Comparison of ENCODE assay signal across 32 cellular contexts in genomic region chr9:130232899-130233586, GRCh38. TPM values are rescaled to one million over a fixed set of nuclear protein-coding genes. Genes with fewer than 3 reads are reported as not detected.
DNase-seq lines count a peak whose midpoint lies in the region; ATAC-seq and TF ChIP-seq lines count a peak whose summit lies in the region.
"Had no signal": no experiment of that assay in that cellular context is flagged by ENCODE, and none has a peak within 500 bp of the region (broad histone marks: within the 10 kb centered on the region; RNA-seq: fewer than 3 reads in every experiment).

No MANE protein-coding gene starts in this region.

- ATAC-seq in GM21529 (IDR thresholded peaks at IDR 0.05; ENCODE audit: unreplicated experiment), result no peak
- ATAC-seq in CD8-positive, alpha-beta T cell, result no peak
- ATAC-seq: A549, GM12878, left cardiac atrium, Panc1, pancreas had no signal

- no peak overlapping the region for H2AFZ ChIP-seq in osteoblast (ENCODE audit: low read length)

- DNase-seq in G401 (ENCODE audit: low spot score) (peak; percentile 61), WERI-Rb-1 (peak; percentile 63), dorsolateral prefrontal cortex (peak in 1 of 10 donors; percentile 39), osteoblast (ENCODE audit: insufficient read length, low spot score, missing footprints) (peak; percentile 52), putamen (ENCODE audit: low spot score) (no peak)
- no peak for DNase-seq in stimulated activated CD4-positive, alpha-beta T cell treated with anti-CD3 and anti-CD28 coated beads, Interleukin-1b, Interleukin-23, amount 100 ng/mL, for 48 hours
- no peak for DNase-seq in CD8-positive, alpha-beta T cell
- DNase-seq: activated CD4-positive, alpha-beta T cell treated with anti-CD3 and anti-CD28 coated beads, Interleukin-2, amount 10 ng/mL, durations not matched to agents 24 days and 14 days; activated gamma-delta T cell; activated naive CD8-positive, alpha-beta T cell treated with anti-CD3 and anti-CD28 coated beads for 36 hours; activated T-cell treated with anti-CD3 and anti-CD28 coated beads, Interleukin-2, amount 50 U/mL, for 1 hour; AML-193; CD4-positive, alpha-beta T cell; cerebellar nuclear complex; EL; hippocampal formation; IMR-90; left cardiac atrium; NCI-H1436 treated with DMSO at 0.1 percent for 48 hours; NCI-H2081 treated with DMSO at 0.1 percent for 48 hours; NCI-H345; SHP77 treated with DMSO at 0.1 percent for 48 hours; stimulated activated CD8-positive, alpha-beta memory T cell treated with anti-CD3 and anti-CD28 coated beads, Interleukin-4, amount 100 ng/mL, for 48 hours had no signal

- H3K36me3 ChIP-seq in WERI-Rb-1, result peaks cover 89% of the 10 kb centered on the region
- peaks cover 22% of the 10 kb centered on the region for H3K36me3 ChIP-seq in osteoblast (ENCODE audit: insufficient read depth, low read length)
- H3K36me3 ChIP-seq in CD8-positive, alpha-beta T cell (ENCODE audit: insufficient read depth, low read length), result no peaks in the 10 kb centered on the region
- H3K36me3 ChIP-seq: pancreas, right atrium auricular region had no signal

- no peaks in the 10 kb centered on the region for H3K27me3 Mint-ChIP-seq in CD8-positive, alpha-beta T cell (ENCODE audit: low read depth)
- H3K27me3 Mint-ChIP-seq: activated CD4-positive, alpha-beta T cell treated with anti-CD3 and anti-CD28 coated beads, Interleukin-2, amount 10 ng/mL, durations not matched to agents 24 days and 14 days; CD4-positive, alpha-beta T cell; stimulated activated naive CD8-positive, alpha-beta T cell treated with anti-CD3 and anti-CD28 coated beads, Interleukin-15, Interleukin-2, amounts not matched to agents 100 ng/mL and 50 ng/mL, for 24 hours had no signal

- H3K4me3 Mint-ChIP-seq in CD8-positive, alpha-beta T cell, result no peak overlapping the region
- H3K4me3 Mint-ChIP-seq: activated CD4-positive, alpha-beta T cell treated with anti-CD3 and anti-CD28 coated beads, Interleukin-2, amount 10 ng/mL, durations not matched to agents 24 days and 14 days; activated naive CD8-positive, alpha-beta T cell treated with anti-CD3 and anti-CD28 coated beads for 36 hours; CD4-positive, alpha-beta T cell; stimulated activated naive CD8-positive, alpha-beta T cell treated with anti-CD3 and anti-CD28 coated beads, Interleukin-15, Interleukin-2, amounts not matched to agents 100 ng/mL and 50 ng/mL, for 24 hours had no signal

- in situ Hi-C loops in G401 (cut with HindIII; ENCODE audit: low sequenced_read_pairs), result no loop called here

- peaks cover 5% of the 10 kb centered on the region for H3K4me1 ChIP-seq in osteoblast (ENCODE audit: insufficient read depth, low read length)
- H3K4me1 ChIP-seq in CD8-positive, alpha-beta T cell (ENCODE audit: insufficient read depth, low read length), result peaks cover 5% of the 10 kb centered on the region
- H3K4me1 ChIP-seq: A549, pancreas, right atrium auricular region had no signal

- H3K4me1 Mint-ChIP-seq in CD8-positive, alpha-beta T cell (ENCODE audit: low read depth), result no peaks in the 10 kb centered on the region

- intact Hi-C loops in dorsolateral prefrontal cortex (cut with DNase I), result no loop called here
- intact Hi-C loops in CD8-positive, alpha-beta T cell (cut with DNase I, micrococcal nuclease), result loop anchor here in 1 of 2 experiments (10.0 kb wide), 1 partner anchor 1098 kb away; no protein-coding TSS in a partner anchor

- CTCF ChIA-PET in CD8-positive, alpha-beta T cell (lab: Charles Lee), result interaction anchor here (11.6 kb wide), 1 partner anchor 124 kb away, joined by 232 read pairs; no protein-coding TSS in a partner anchor

- no peak overlapping the region for H3K27ac Mint-ChIP-seq in CD8-positive, alpha-beta T cell
- H3K27ac Mint-ChIP-seq: activated CD4-positive, alpha-beta T cell treated with anti-CD3 and anti-CD28 coated beads, Interleukin-2, amount 10 ng/mL, durations not matched to agents 24 days and 14 days; activated naive CD8-positive, alpha-beta T cell treated with anti-CD3 and anti-CD28 coated beads for 36 hours; CD4-positive, alpha-beta T cell; stimulated activated naive CD8-positive, alpha-beta T cell treated with anti-CD3 and anti-CD28 coated beads, Interleukin-15, Interleukin-2, amounts not matched to agents 100 ng/mL and 50 ng/mL, for 24 hours had no signal

- H3K9me3 ChIP-seq in WERI-Rb-1 (ENCODE audit: severe bottlenecking) (no peaks in the 10 kb centered on the region), osteoblast (ENCODE audit: low read depth, low read length) (no peaks in the 10 kb centered on the region)
- no peaks in the 10 kb centered on the region for H3K9me3 ChIP-seq in CD8-positive, alpha-beta T cell (ENCODE audit: low read length)
- H3K9me3 ChIP-seq: A549, pancreas had no signal

- no peaks in the 10 kb centered on the region for H3K36me3 Mint-ChIP-seq in CD8-positive, alpha-beta T cell

- H3K27ac ChIP-seq in WERI-Rb-1 (peak overlapping the region; percentile 53), dorsolateral prefrontal cortex (peak overlapping the region in 41 of 59 donors; percentile 5 to 90 (median 49)), osteoblast (ENCODE audit: low read depth, low read length) (no peak overlapping the region)
- no peak overlapping the region for H3K27ac ChIP-seq in CD8-positive, alpha-beta T cell (ENCODE audit: low read depth, low read length)
- H3K27ac ChIP-seq: A549, pancreas, right atrium auricular region, thoracic aorta, VCaP had no signal

- H3K27me3 ChIP-seq in WERI-Rb-1 (ENCODE audit: insufficient read depth, low read depth, severe bottlenecking) (no peaks in the 10 kb centered on the region), dorsolateral prefrontal cortex (no peaks in the 10 kb centered on the region), osteoblast (ENCODE audit: insufficient read depth, low read length) (no peaks in the 10 kb centered on the region)
- H3K27me3 ChIP-seq in CD8-positive, alpha-beta T cell (ENCODE audit: insufficient read depth, low read length), result no peaks in the 10 kb centered on the region
- H3K27me3 ChIP-seq: pancreas, right atrium auricular region had no signal

- no peak overlapping the region for H3K4me2 ChIP-seq in osteoblast (ENCODE audit: insufficient read depth, low read length)
- H3K4me2 ChIP-seq: A549 had no signal

- no peak overlapping the region for H3K4me3 ChIP-seq in WERI-Rb-1 (ENCODE audit: low read depth, low read length)
- H3K4me3 ChIP-seq in dorsolateral prefrontal cortex, result no peak overlapping the region
- H3K4me3 ChIP-seq in osteoblast (ENCODE audit: insufficient read depth, low read length), result no peak overlapping the region
- no peak overlapping the region for H3K4me3 ChIP-seq in CD8-positive, alpha-beta T cell (ENCODE audit: low read depth, low read length)
- H3K4me3 ChIP-seq: A549, GM12878, pancreas, right atrium auricular region, thoracic aorta had no signal

- TF ChIP-seq CTCF in WERI-Rb-1 (IDR thresholded peaks at IDR 0.05; ENCODE audit: low read depth, low read length) (no peak), dorsolateral prefrontal cortex (IDR thresholded peaks at IDR 0.05 in 54 of 56, conservative IDR thresholded peaks at IDR 0.05 in 2 of 56; ENCODE audit: low read depth in 1 of 56, partially characterized antibody in 56 of 56) (no peak), osteoblast (IDR thresholded peaks at IDR 0.05; ENCODE audit: extremely low read depth, low read depth, low read length) (no peak)
- TF ChIP-seq CTCF in CD8-positive, alpha-beta T cell (IDR thresholded peaks at IDR 0.05), result no peak

- no peaks in the 10 kb centered on the region for H3K9me3 Mint-ChIP-seq in CD8-positive, alpha-beta T cell
- H3K9me3 Mint-ChIP-seq: activated CD4-positive, alpha-beta T cell treated with anti-CD3 and anti-CD28 coated beads, Interleukin-2, amount 10 ng/mL, durations not matched to agents 24 days and 14 days; activated naive CD8-positive, alpha-beta T cell treated with anti-CD3 and anti-CD28 coated beads for 36 hours; CD4-positive, alpha-beta T cell; stimulated activated naive CD8-positive, alpha-beta T cell treated with anti-CD3 and anti-CD28 coated beads, Interleukin-15, Interleukin-2, amounts not matched to agents 100 ng/mL and 50 ng/mL, for 24 hours had no signal

- no peaks in the 10 kb centered on the region for H3K79me2 ChIP-seq in osteoblast (ENCODE audit: insufficient read depth, low read length)

- POLR2A ChIA-PET in CD8-positive, alpha-beta T cell (lab: Charles Lee), result no interaction called here

- peaks cover 3% of the 10 kb centered on the region for H4K20me1 ChIP-seq in osteoblast (ENCODE audit: insufficient read depth, low read length)

RNA-seq across cellular contexts. Expression of gene HMCN2, which starts 32.5 kb away (rescaled TPM):
- total RNA-seq in G401 (2014; rRNA removed; shearing (Covaris generic)), result 0.07 TPM in 1 of 2 replicates, not detected in the other
- total RNA-seq in dorsolateral prefrontal cortex (1 to 10 TPM in 44 of 120 experiments, under 1 TPM in 76; 0.16 to 2.9 (median 0.85) TPM), osteoblast (under 0.01 TPM in 2 replicates)
- total RNA-seq in CD8-positive, alpha-beta T cell, result not detected
- total RNA-seq: activated CD4-positive, alpha-beta T cell treated with anti-CD3 and anti-CD28 coated beads, Interleukin-2, amount 10 ng/mL, durations not matched to agents 24 days and 14 days; activated naive CD8-positive, alpha-beta T cell treated with anti-CD3 and anti-CD28 coated beads for 36 hours; CD4-positive, alpha-beta T cell; GM12878; IMR-90 had no signal

Comparison
In these comparisons a context has a peak if more than half of its experiments do, and no peak if none do; other contexts are left out.
1. DNase-seq: peak in G401 (single experiment), WERI-Rb-1 (single experiment) and osteoblast (single experiment); none in stimulated activated CD4-positive, alpha-beta T cell treated with anti-CD3 and anti-CD28 coated beads, Interleukin-1b, Interleukin-23, amount 100 ng/mL, for 48 hours (single experiment), putamen (single experiment) and CD8-positive, alpha-beta T cell (0 of 7).
2. H3K27ac ChIP-seq: peak in WERI-Rb-1 (single experiment) and dorsolateral prefrontal cortex (41 of 59); none in osteoblast (single experiment) and CD8-positive, alpha-beta T cell (single experiment).